In the genomic region with DNA sequence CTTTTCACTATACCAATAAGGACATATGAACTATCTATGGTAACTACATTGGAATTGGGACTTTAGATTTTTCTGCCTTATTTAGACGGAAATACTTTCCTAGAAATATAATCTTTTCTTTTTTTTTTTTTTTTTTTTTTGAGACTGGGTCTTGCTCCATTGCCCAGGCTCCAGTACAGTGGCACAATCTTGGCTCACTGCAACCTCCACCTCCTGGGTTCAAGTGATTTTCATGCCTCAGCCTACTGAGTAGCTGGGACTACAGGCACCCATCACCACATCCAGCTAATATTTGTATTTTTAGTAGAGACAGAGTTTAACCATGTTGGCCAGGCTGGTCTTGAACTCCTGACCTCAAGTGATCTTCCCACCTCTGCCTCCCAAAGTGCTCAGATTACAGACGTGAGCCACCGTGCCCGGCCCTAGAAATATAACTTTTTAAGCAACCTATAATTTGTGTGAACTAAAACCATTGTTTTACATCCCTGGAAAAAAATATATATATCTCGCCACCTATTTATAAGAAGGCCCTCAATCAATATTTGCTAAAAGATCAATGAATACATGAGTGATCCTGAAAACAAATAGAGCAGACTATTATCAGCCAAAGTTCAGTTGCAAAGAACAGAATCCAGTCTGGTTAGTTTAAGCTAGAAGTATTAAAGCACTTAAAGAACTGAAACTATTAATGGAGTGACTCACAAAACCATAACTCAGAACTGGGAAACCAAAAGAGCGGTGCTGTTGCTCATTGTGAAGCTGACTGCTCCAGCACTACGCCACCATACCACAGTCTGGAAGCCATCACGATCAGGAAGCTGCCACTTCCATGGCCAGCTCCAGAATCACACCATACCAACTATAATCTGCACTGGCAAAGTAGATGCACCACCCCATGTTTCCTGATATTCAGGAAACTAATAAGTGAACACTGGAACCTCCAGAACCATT, we compare ENCODE assay signal across 9 cellular contexts. TPM values are rescaled to one million over a fixed set of nuclear protein-coding genes. Genes with fewer than 3 reads are reported as not detected.
A peak's percentile ranks its signal among the peaks of the same experiment; 100 is the strongest.
DNase-seq lines count a peak whose midpoint lies in the region; ATAC-seq, FAIRE-seq and TF ChIP-seq lines count a peak whose summit lies in the region.
"Had no signal": no experiment of that assay in that cellular context is flagged by ENCODE, and none has a peak within 500 bp of the region (broad histone marks: within the 10 kb centered on the region; RNA-seq: fewer than 3 reads in every experiment).

No MANE protein-coding gene starts in this region.

- H3K9me3 Mint-ChIP-seq in CD8-positive, alpha-beta memory T cell, result no peaks in the 10 kb centered on the region
- no peaks in the 10 kb centered on the region for H3K9me3 Mint-ChIP-seq in astrocyte (ENCODE audit: unreplicated experiment)

- H3K36me3 ChIP-seq in CD8-positive, alpha-beta memory T cell (ENCODE audit: insufficient read depth, low read length), result no peaks in the 10 kb centered on the region
- no peaks in the 10 kb centered on the region for H3K36me3 ChIP-seq in astrocyte (ENCODE audit: insufficient read depth, low read length)
- no peaks in the 10 kb centered on the region for H3K36me3 ChIP-seq in breast epithelium

- H3K4me3 Mint-ChIP-seq in CD8-positive, alpha-beta memory T cell, result peak overlapping the region in 6 of 7 donors; percentile 23 to 90 (median 68)
- no peak overlapping the region for H3K4me3 Mint-ChIP-seq in astrocyte (ENCODE audit: unreplicated experiment)

- H3K4me1 ChIP-seq in CD8-positive, alpha-beta memory T cell (ENCODE audit: insufficient read depth, low read length), result peaks cover 5% of the 10 kb centered on the region
- H3K4me1 ChIP-seq in astrocyte (ENCODE audit: insufficient read depth, low read length), result no peaks in the 10 kb centered on the region
- H3K4me1 ChIP-seq in breast epithelium, result no peaks in the 10 kb centered on the region

- no peak overlapping the region for H3K27ac ChIP-seq in CD8-positive, alpha-beta memory T cell (ENCODE audit: low read depth, low read length)
- H3K27ac ChIP-seq in astrocyte (ENCODE audit: low read depth, low read length), result no peak overlapping the region
- no peak overlapping the region for H3K27ac ChIP-seq in breast epithelium

- TF ChIP-seq CTCF in astrocyte (IDR thresholded peaks at IDR 0.05; ENCODE audit: insufficient read depth, low read depth, low read length), result no peak
- TF ChIP-seq CTCF in breast epithelium (IDR thresholded peaks at IDR 0.05), result no peak

- no peak overlapping the region for H3K9ac ChIP-seq in astrocyte (ENCODE audit: low read length)

- TF ChIP-seq POLR2A in breast epithelium (IDR thresholded peaks at IDR 0.05), result no peak

- H3K27me3 ChIP-seq in CD8-positive, alpha-beta memory T cell (ENCODE audit: insufficient read depth, low read length, poor library complexity, severe bottlenecking), result no peaks in the 10 kb centered on the region
- no peaks in the 10 kb centered on the region for H3K27me3 ChIP-seq in astrocyte (ENCODE audit: insufficient read depth, low read length)
- no peaks in the 10 kb centered on the region for H3K27me3 ChIP-seq in breast epithelium

- DNase-seq in CD8-positive, alpha-beta memory T cell, result peak in 1 of 5 donors; percentile 57
- peak; percentile 63 for DNase-seq in astrocyte (ENCODE audit: low read depth)
- DNase-seq in hypothalamus (lab: John Stamatoyannopoulos, UW), result no peak
- no peak for DNase-seq in effector CD8-positive, alpha-beta T cell (lab: John Stamatoyannopoulos, UW)
- no peak for DNase-seq in NCI-H1417 treated with DMSO at 0.1 percent for 48 hours (lab: John Stamatoyannopoulos, UW)
- DNase-seq in breast epithelium (ENCODE audit: low spot score in 2 of 2), result no peak
- DNase-seq: DND-41 had no signal

- POLR2A ChIA-PET in CD8-positive, alpha-beta memory T cell (lab: Charles Lee), result interaction anchor here (0.9 to 1.4 kb wide), 4 partner anchors 8 to 140 kb away, joined by 3 to 6 read pairs (median 4); partner anchors contain the start of genes HNRNPLL and SRSF7

- peak overlapping the region in 5 of 8 donors; percentile 24 to 84 (median 79) for H3K27ac Mint-ChIP-seq in CD8-positive, alpha-beta memory T cell
- no peak overlapping the region for H3K27ac Mint-ChIP-seq in astrocyte (ENCODE audit: unreplicated experiment)

- H3K4me2 ChIP-seq in astrocyte (ENCODE audit: low read length), result no peak overlapping the region

- no peaks in the 10 kb centered on the region for H3K79me2 ChIP-seq in astrocyte (ENCODE audit: insufficient read depth, low read length)

- peaks cover 0 to under 1% (median 0%) of the 10 kb centered on the region in 3 donors for H3K36me3 Mint-ChIP-seq in CD8-positive, alpha-beta memory T cell
- H3K36me3 Mint-ChIP-seq in astrocyte (ENCODE audit: low read depth, unreplicated experiment), result no peaks in the 10 kb centered on the region

- H4K20me1 ChIP-seq in astrocyte (ENCODE audit: insufficient read depth, low read length), result no peaks in the 10 kb centered on the region

- peak; percentile 72 for ATAC-seq in GM19438 (IDR thresholded peaks at IDR 0.05; ENCODE audit: low read depth, unreplicated experiment)
- ATAC-seq in HG03354 (IDR thresholded peaks at IDR 0.05; ENCODE audit: poor library complexity, severe bottlenecking, unreplicated experiment), result peak; percentile 54

- H2AFZ ChIP-seq in astrocyte (ENCODE audit: low read depth, low read length), result no peak overlapping the region

- H3K9me3 ChIP-seq in CD8-positive, alpha-beta memory T cell (ENCODE audit: low read length), result no peaks in the 10 kb centered on the region
- no peaks in the 10 kb centered on the region for H3K9me3 ChIP-seq in astrocyte (ENCODE audit: insufficient read depth, low read depth, low read length)
- H3K9me3 ChIP-seq in breast epithelium, result no peaks in the 10 kb centered on the region

- no peak overlapping the region for H3K4me3 ChIP-seq in CD8-positive, alpha-beta memory T cell (ENCODE audit: low read length)
- no peak overlapping the region for H3K4me3 ChIP-seq in astrocyte (ENCODE audit: insufficient read depth, low read depth, low read length)
- no peak overlapping the region for H3K4me3 ChIP-seq in breast epithelium

- no peak for FAIRE-seq in astrocyte (lab: Jason Lieb, UNC)

- CTCF ChIA-PET in CD8-positive, alpha-beta memory T cell (lab: Charles Lee), result interaction anchor here (0.8 to 3.7 kb wide), 13 partner anchors 8 to 140 kb away, joined by 3 to 19 read pairs (median 3); partner anchors contain the start of genes GALM, HNRNPLL and SRSF7

- H3K4me1 Mint-ChIP-seq in CD8-positive, alpha-beta memory T cell, result peaks cover 38 to 60% (median 51%) of the 10 kb centered on the region in 3 donors
- peaks cover 4% of the 10 kb centered on the region for H3K4me1 Mint-ChIP-seq in astrocyte (ENCODE audit: low read depth, unreplicated experiment)

- H3K27me3 Mint-ChIP-seq in CD8-positive, alpha-beta memory T cell, result no peaks in the 10 kb centered on the region
- H3K27me3 Mint-ChIP-seq in astrocyte (ENCODE audit: low read depth, unreplicated experiment), result peaks cover 3% of the 10 kb centered on the region

- intact Hi-C loops in breast epithelium (cut with DNase I; ENCODE audit: low total_unique reads), result no loop called here

RNA-seq across cellular contexts. Expression of gene HNRNPLL, which starts 8.4 kb away (rescaled TPM):
- total RNA-seq in CD8-positive, alpha-beta memory T cell, result 10 to 100 TPM; 77.4 to 80.8 TPM
- polyA plus RNA-seq in CD8-positive, alpha-beta memory T cell, result 65.4 TPM
- total RNA-seq in astrocyte, result 55.9 and 57.5 TPM in 2 replicates
- 10 to 100 TPM; 48.3 to 75.1 (median 57.0) TPM for total RNA-seq in breast epithelium

RNA-seq across cellular contexts. Expression of gene GALM, which starts 54.8 kb away (rescaled TPM):
- 100 to 1,000 TPM; 107 to 109 TPM for total RNA-seq in CD8-positive, alpha-beta memory T cell
- 51.4 TPM for polyA plus RNA-seq in CD8-positive, alpha-beta memory T cell
- total RNA-seq in astrocyte (9.8 and 10.1 TPM in 2 replicates), breast epithelium (10 to 100 TPM; 12.1 to 29.9 (median 22.5) TPM)
